1 cellular context compared by ENCODE assay signal in genomic region chr2:226862623-226863022, GRCh38.
TF ChIP-seq lines count a peak whose summit lies in the region.

No MANE protein-coding gene starts in this region.

TF ChIP-seq in K562, 482 proteins besides CTCF, POLR2A, EP300 and RAD21:
- TF ChIP-seq PRDM10 (IDR thresholded peaks at IDR 0.05; ENCODE audit: partially characterized antibody) = peak; percentile 42
- no peak for TF ChIP-seq KLF10 (CRISPR knock-in tag; IDR thresholded peaks at IDR 0.05)
- TF ChIP-seq ZBTB8A (IDR thresholded peaks at IDR 0.05; ENCODE audit: partially characterized antibody) = no peak
TF ChIP-seq in K562: peak in this region for 1.
